ENCODE assay signal across 23 cellular contexts in the genomic region with DNA sequence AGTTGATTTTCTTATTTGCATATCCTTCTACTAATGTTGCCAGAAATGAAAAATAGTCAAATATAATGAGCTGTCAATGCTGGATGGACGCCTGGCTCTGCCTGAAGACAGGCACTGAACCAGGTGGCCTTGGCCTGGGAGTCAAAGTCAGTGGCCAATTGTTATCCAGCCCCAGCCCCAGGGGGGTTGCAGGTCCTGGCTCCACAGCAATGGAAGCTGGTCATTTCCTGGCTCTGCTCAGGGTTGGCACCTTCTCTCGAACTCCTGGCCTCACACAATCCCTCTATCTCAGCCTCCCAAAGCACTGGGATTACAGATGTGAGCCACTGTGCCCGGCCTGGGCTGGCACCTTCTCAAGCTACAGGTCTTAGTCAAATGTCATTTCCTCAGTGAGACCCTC.
DNase-seq lines count a peak whose midpoint lies in the region; ATAC-seq, FAIRE-seq and TF ChIP-seq lines count a peak whose summit lies in the region.
"Had no signal": no experiment of that assay in that cellular context is flagged by ENCODE, and none has a peak within 500 bp of the region (broad histone marks: within the 10 kb centered on the region; RNA-seq: fewer than 3 reads in every experiment).

No MANE protein-coding gene starts in this region.

- POLR2A ChIA-PET in MCF 10A (lab: Yijun Ruan, JAX) (no interaction called here), HepG2 (lab: Yijun Ruan, JAX) (no interaction called here)

- TF ChIP-seq CTCF in MCF 10A (IDR thresholded peaks at IDR 0.05; ENCODE audit: unreplicated experiment) (no peak), mammary epithelial cell (conservative IDR thresholded peaks at IDR 0.05 in 1 of 2, IDR thresholded peaks at IDR 0.05 in 1 of 2; ENCODE audit: extremely low read depth in 1 of 2, insufficient read depth in 1 of 2, low read depth in 1 of 2, low read length in 2 of 2) (no peak), astrocyte (IDR thresholded peaks at IDR 0.05; ENCODE audit: insufficient read depth, low read depth, low read length) (no peak), HepG2 (CRISPR knock-in tag; IDR thresholded peaks at IDR 0.05) (no peak), Calu3 (IDR thresholded peaks at IDR 0.05; ENCODE audit: unreplicated experiment) (no peak)

- in situ Hi-C loops in mammary epithelial cell (cut with MboI; ENCODE audit: low sequenced_read_pairs in 2 of 2), result no loop called here
- in situ Hi-C loops in HepG2 (cut with HindIII; ENCODE audit: extremely low pct_ligation_motif_present, low pct_unique_long_range_greater_than_20kb), result loop anchor here (10.0 kb wide), 1 partner anchor 116 kb away; no protein-coding TSS in a partner anchor
- in situ Hi-C loops in ACHN (cut with HindIII; ENCODE audit: low pct_ligation_motif_present, low pct_unique_long_range_greater_than_20kb, low sequenced_read_pairs), result no loop called here

- DNase-seq in MCF 10A (ENCODE audit: unreplicated experiment), result no peak
- no peak for DNase-seq in mammary epithelial cell
- no peak for DNase-seq in astrocyte (ENCODE audit: low read depth)
- no peak for DNase-seq in HepG2 (ENCODE audit: low spot score)
- DNase-seq in urothelium cell line (ENCODE audit: low spot score), result no peak
- DNase-seq in ACHN, result no peak
- no peak for DNase-seq in Calu3
- DNase-seq in GM19240 (ENCODE audit: insufficient read length, low spot score), result no peak
- DNase-seq: 8988T; AML-193; DMS79; KG1; MM.1S; NCI-H187 treated with DMSO at 0.1 percent for 48 hours; NCI-H2171; NCI-H524; NK-92 treated with Interleukin-12 subunit alpha and Interleukin-12 subunit beta, amount 100 ng/mL, for 24 hours; SJCRH30 had no signal

- H3K27ac ChIP-seq in mammary epithelial cell (ENCODE audit: insufficient read depth, low read depth, low read length) (no peak overlapping the region), astrocyte (ENCODE audit: low read depth, low read length) (peak overlapping the region; percentile 88), HepG2 (ENCODE audit: extremely low read length, insufficient read depth, low read length) (no peak overlapping the region)
- H3K27ac ChIP-seq: HL-60, RWPE1, SJCRH30 had no signal

- H4K20me1 ChIP-seq in mammary epithelial cell (ENCODE audit: insufficient read depth, low read length) (no peaks in the 10 kb centered on the region), astrocyte (ENCODE audit: insufficient read depth, low read length) (no peaks in the 10 kb centered on the region), HepG2 (ENCODE audit: insufficient read depth, low read length) (no peaks in the 10 kb centered on the region)

- H3K4me1 ChIP-seq in mammary epithelial cell (ENCODE audit: insufficient read depth, low read length) (no peaks in the 10 kb centered on the region), astrocyte (ENCODE audit: insufficient read depth, low read length) (peaks cover 20% of the 10 kb centered on the region), HepG2 (ENCODE audit: insufficient read depth, low read length) (peaks cover 61% of the 10 kb centered on the region)
- H3K4me1 ChIP-seq: SJCRH30 had no signal

- H3K4me3 ChIP-seq in mammary epithelial cell (replicated peaks in 1 of 3; ENCODE audit: insufficient read depth in 1 of 3, low read depth in 2 of 3, low read length in 3 of 3) (no peak overlapping the region), astrocyte (ENCODE audit: insufficient read depth, low read depth, low read length) (peak overlapping the region; percentile 9), HepG2 (replicated peaks in 1 of 3; ENCODE audit: insufficient read depth in 1 of 3, low read depth in 2 of 3, low read length in 3 of 3) (no peak overlapping the region)
- H3K4me3 ChIP-seq: GM23338, SJCRH30 had no signal

- TF ChIP-seq RAD21 in HepG2 (CRISPR knock-in tag; IDR thresholded peaks at IDR 0.05), result no peak

- 65% methylated on average over 3 of the region's 3 CpGs for WGBS in mammary epithelial cell (ENCODE audit: low coverage, missing lambda C conversion rate)
- WGBS in HepG2 (ENCODE audit: low lambda C conversion rate), result 9% methylated on average over 3 of the region's 3 CpGs

- no peak for TF ChIP-seq EP300 in HepG2 (IDR thresholded peaks at IDR 0.05; ENCODE audit: low read depth in 2 of 2, low read length in 2 of 2)
- TF ChIP-seq EP300 in HepG2 (CRISPR knock-in tag; IDR thresholded peaks at IDR 0.05; ENCODE audit: borderline replicate concordance), result no peak

- no peak overlapping the region for H2AFZ ChIP-seq in mammary epithelial cell (ENCODE audit: low read depth, low read length)
- no peak overlapping the region for H2AFZ ChIP-seq in astrocyte (ENCODE audit: low read depth, low read length)
- H2AFZ ChIP-seq in HepG2 (ENCODE audit: low read length), result no peak overlapping the region
- H2AFZ ChIP-seq: GM23338 had no signal

- dilution Hi-C loops in mammary epithelial cell (cut with HindIII; ENCODE audit: low sequenced_read_pairs), result loop anchor here (5.0 kb wide), 1 partner anchor 72 kb away; no protein-coding TSS in a partner anchor

- H3K36me3 ChIP-seq in mammary epithelial cell (ENCODE audit: insufficient read depth, low read length) (no peaks in the 10 kb centered on the region), astrocyte (ENCODE audit: insufficient read depth, low read length) (no peaks in the 10 kb centered on the region), HepG2 (replicated peaks in 1 of 2; ENCODE audit: control insufficient read depth in 1 of 2, insufficient read depth in 2 of 2, low read length in 2 of 2) (no peaks in the 10 kb centered on the region)
- H3K36me3 ChIP-seq: SJCRH30 had no signal

- peak overlapping the region; percentile 39 for H3K27ac Mint-ChIP-seq in MCF 10A (ENCODE audit: low read depth, unreplicated experiment)
- peak overlapping the region; percentile 99 for H3K27ac Mint-ChIP-seq in astrocyte (ENCODE audit: unreplicated experiment)
- H3K27ac Mint-ChIP-seq in Calu3 (ENCODE audit: unreplicated experiment), result no peak overlapping the region
- H3K27ac Mint-ChIP-seq: GM23338 had no signal

- no peaks in the 10 kb centered on the region for H3K27me3 ChIP-seq in mammary epithelial cell (ENCODE audit: insufficient read depth, low read length)
- peaks cover 7% of the 10 kb centered on the region for H3K27me3 ChIP-seq in astrocyte (ENCODE audit: insufficient read depth, low read length)
- H3K27me3 ChIP-seq in HepG2 (ENCODE audit: control insufficient read depth in 1 of 2, insufficient read depth in 2 of 2, low read length in 2 of 2), result peaks cover 28 to 74% of the 10 kb centered on the region in 2 experiments; a peak in 4 of 5 replicates

- CTCF ChIA-PET in MCF 10A (lab: Yijun Ruan, JAX) (interaction anchor here (0.6 to 1.1 kb wide), 3 partner anchors 70 to 116 kb away, joined by 3 to 5 read pairs (median 3); no protein-coding TSS in a partner anchor), mammary epithelial cell (lab: Charles Lee; ENCODE audit: low non-redundant PET) (no interaction called here), HepG2 (lab: Yijun Ruan, JAX; ENCODE audit: low intra/inter-chr PET ratio, low total read pairs) (no interaction called here), Calu3 (lab: Charles Lee) (interaction anchor here (0.9 kb wide), 1 partner anchor 100 kb away, joined by 4 read pairs; no protein-coding TSS in a partner anchor)

- TF ChIP-seq POLR2A in HepG2 (IDR thresholded peaks at IDR 0.05; ENCODE audit: insufficient read depth in 1 of 2, low read depth in 2 of 2, low read length in 2 of 2), result no peak

- H3K36me3 Mint-ChIP-seq in MCF 10A (ENCODE audit: insufficient read depth, unreplicated experiment) (peaks cover 4% of the 10 kb centered on the region), astrocyte (ENCODE audit: low read depth, unreplicated experiment) (no peaks in the 10 kb centered on the region), Calu3 (ENCODE audit: insufficient read depth, unreplicated experiment) (no peaks in the 10 kb centered on the region)

- H3K4me1 Mint-ChIP-seq in MCF 10A (ENCODE audit: insufficient read depth, unreplicated experiment), result peaks cover 16% of the 10 kb centered on the region
- H3K4me1 Mint-ChIP-seq in astrocyte (ENCODE audit: low read depth, unreplicated experiment), result peaks cover 29% of the 10 kb centered on the region
- no peaks in the 10 kb centered on the region for H3K4me1 Mint-ChIP-seq in Calu3 (ENCODE audit: low read depth, unreplicated experiment)

- H3K27me3 Mint-ChIP-seq in MCF 10A (ENCODE audit: insufficient read depth, unreplicated experiment), result no peaks in the 10 kb centered on the region
- peaks cover 34% of the 10 kb centered on the region for H3K27me3 Mint-ChIP-seq in astrocyte (ENCODE audit: low read depth, unreplicated experiment)
- H3K27me3 Mint-ChIP-seq in Calu3 (ENCODE audit: unreplicated experiment), result peaks cover 87% of the 10 kb centered on the region

- H3K9me3 Mint-ChIP-seq in MCF 10A (ENCODE audit: unreplicated experiment), result no peaks in the 10 kb centered on the region
- H3K9me3 Mint-ChIP-seq in astrocyte (ENCODE audit: unreplicated experiment), result peaks cover 1% of the 10 kb centered on the region
- H3K9me3 Mint-ChIP-seq in Calu3 (ENCODE audit: low read depth, unreplicated experiment), result no peaks in the 10 kb centered on the region
- H3K9me3 Mint-ChIP-seq: GM23338 had no signal

- H3K79me2 ChIP-seq in mammary epithelial cell (ENCODE audit: insufficient read depth, low read length) (no peaks in the 10 kb centered on the region), astrocyte (ENCODE audit: insufficient read depth, low read length) (no peaks in the 10 kb centered on the region), HepG2 (ENCODE audit: insufficient read depth, low read length) (no peaks in the 10 kb centered on the region)

- intact Hi-C loops in MCF 10A (cut with micrococcal nuclease), result no loop called here
- intact Hi-C loops in mammary epithelial cell (cut with micrococcal nuclease), result no loop called here
- intact Hi-C loops in HepG2 (cut with micrococcal nuclease; ENCODE audit: unreplicated experiment), result no loop called here
- intact Hi-C loops in Calu3 (cut with micrococcal nuclease; ENCODE audit: unreplicated experiment), result loop anchor here (10.0 kb wide), 1 partner anchor 116 kb away; no protein-coding TSS in a partner anchor

- H3K9ac ChIP-seq in mammary epithelial cell (ENCODE audit: insufficient read depth, low read length) (no peak overlapping the region), astrocyte (ENCODE audit: low read length) (peak overlapping the region; percentile 58), HepG2 (ENCODE audit: insufficient read depth, low read depth, low read length) (no peak overlapping the region)

- H3K4me2 ChIP-seq in mammary epithelial cell (ENCODE audit: insufficient read depth, low read depth, low read length) (no peak overlapping the region), astrocyte (ENCODE audit: low read length) (peak overlapping the region; percentile 74), HepG2 (ENCODE audit: low read depth, low read length) (no peak overlapping the region)
- H3K4me2 ChIP-seq: GM23338 had no signal

- BruUV-seq in MCF 10A (replicated peaks; lab: Mats Ljungman, UMichigan) (no TSS peak), mammary epithelial cell (replicated peaks; lab: Mats Ljungman, UMichigan) (no TSS peak), HepG2 (replicated peaks; lab: Mats Ljungman, UMichigan) (no TSS peak), Calu3 (replicated peaks; lab: Mats Ljungman, UMichigan) (no TSS peak)

- no peaks in the 10 kb centered on the region for H3K9me3 ChIP-seq in mammary epithelial cell (replicated peaks; ENCODE audit: insufficient read depth, low read length)
- no peaks in the 10 kb centered on the region for H3K9me3 ChIP-seq in astrocyte (ENCODE audit: insufficient read depth, low read depth, low read length)
- no peaks in the 10 kb centered on the region for H3K9me3 ChIP-seq in HepG2 (ENCODE audit: low read length)
- H3K9me3 ChIP-seq: SJCRH30 had no signal

- FAIRE-seq in astrocyte (lab: Jason Lieb, UNC) (no peak), HepG2 (lab: Jason Lieb, UNC) (no peak), urothelium cell line (lab: Jason Lieb, UNC) (peak; percentile 79)
- FAIRE-seq: GM12892, GM19239 had no signal

- no peak for ATAC-seq in HepG2
- ATAC-seq: GM23338 had no signal

- no peak overlapping the region for H3K4me3 Mint-ChIP-seq in MCF 10A (ENCODE audit: unreplicated experiment)
- H3K4me3 Mint-ChIP-seq in astrocyte (ENCODE audit: unreplicated experiment), result peak overlapping the region; percentile 41
- H3K4me3 Mint-ChIP-seq in Calu3 (ENCODE audit: low read depth, unreplicated experiment), result no peak overlapping the region
- H3K4me3 Mint-ChIP-seq: GM23338 had no signal

Comparison
In these comparisons a context has a peak if more than half of its experiments do, and no peak if none do; other contexts are left out.
1. CTCF ChIA-PET loops: an anchor here in MCF 10A (0.6 to 1.1 kb wide) and Calu3 (0.9 kb wide); none called in mammary epithelial cell and HepG2.